9 cellular contexts compared by ENCODE assay signal in genomic region chr3:191432162-191432561, GRCh38. TPM values are rescaled to one million over a fixed set of nuclear protein-coding genes. Genes with fewer than 3 reads are reported as not detected.
"Had no signal": no experiment of that assay in that cellular context is flagged by ENCODE, and none has a peak within 500 bp of the region (broad histone marks: within the 10 kb centered on the region; RNA-seq: fewer than 3 reads in every experiment).

No MANE protein-coding gene starts in this region.

- DNase-seq: GDM1, GF-D8 had no signal

- ATAC-seq: GM12878 had no signal

- FAIRE-seq: G401.6, GM12878, GM12891, GM12892, GM18507, GM19239 had no signal

- H3K4me3 ChIP-seq: GM12878 had no signal

RNA-seq across cellular contexts. Expression of gene PYDC2, which starts 28.8 kb away (rescaled TPM):
- total RNA-seq: G401, GM12878 had no signal
- polyA plus RNA-seq: GM12878 had no signal
